ENCODE assay signal across 12 cellular contexts in genomic region chr4:152957437-152958185, GRCh38. TPM values are rescaled to one million over a fixed set of nuclear protein-coding genes. Genes with fewer than 3 reads are reported as not detected.
DNase-seq lines count a peak whose midpoint lies in the region; ATAC-seq and TF ChIP-seq lines count a peak whose summit lies in the region.
"Had no signal": no experiment of that assay in that cellular context is flagged by ENCODE, and none has a peak within 500 bp of the region (broad histone marks: within the 10 kb centered on the region; RNA-seq: fewer than 3 reads in every experiment).

No MANE protein-coding gene starts in this region.

- no peak overlapping the region for H3K27ac Mint-ChIP-seq in activated naive CD4-positive, alpha-beta T cell treated with anti-CD3 and anti-CD28 coated beads, Interleukin-2, amount 50 U/mL, for 72 hours
- H3K27ac Mint-ChIP-seq: IgD-negative memory B cell had no signal

- intact Hi-C loops in sciatic nerve (cut with DNase I): no loop called here

- TF ChIP-seq CTCF in choroid plexus epithelial cell (conservative IDR thresholded peaks at IDR 0.05; ENCODE audit: low read depth, low read length): peak; percentile 47

- no peaks in the 10 kb centered on the region for H3K36me3 Mint-ChIP-seq in activated naive CD4-positive, alpha-beta T cell treated with anti-CD3 and anti-CD28 coated beads, Interleukin-2, amount 50 U/mL, for 72 hours

- DNase-seq in HT1080 (ENCODE audit: low read depth): peak; percentile 27
- peak; percentile 57 for DNase-seq in choroid plexus epithelial cell (ENCODE audit: low read depth)
- peak; percentile 73 for DNase-seq in left lobe of liver (ENCODE audit: low spot score)
- no peak for DNase-seq in sciatic nerve (ENCODE audit: low spot score)
- DNase-seq in Ammon's horn (ENCODE audit: low spot score): no peak
- DNase-seq in NCI-H1694 treated with DMSO at 0.1 percent for 48 hours (lab: John Stamatoyannopoulos, UW): no peak
- no peak for DNase-seq in activated naive CD4-positive, alpha-beta T cell treated with anti-CD3 and anti-CD28 coated beads, Interleukin-2, amount 50 U/mL, for 72 hours (ENCODE audit: low spot score in 2 of 2)
- DNase-seq: activated CD8-positive, alpha-beta memory T cell treated with anti-CD3 and anti-CD28 coated beads, Interleukin-2, amount 50 U/mL, for 4 hours; NCI-H446 had no signal

- peak overlapping the region; percentile 1 for H3K4me3 ChIP-seq in choroid plexus epithelial cell (ENCODE audit: low read depth, low read length)
- H3K4me3 ChIP-seq: tibial artery had no signal

- H3K9me3 Mint-ChIP-seq in activated naive CD4-positive, alpha-beta T cell treated with anti-CD3 and anti-CD28 coated beads, Interleukin-2, amount 50 U/mL, for 72 hours: no peaks in the 10 kb centered on the region
- H3K9me3 Mint-ChIP-seq: IgD-negative memory B cell had no signal

- peak; percentile 99 for ATAC-seq in left lobe of liver
- ATAC-seq in sciatic nerve: peak; percentile 73
- ATAC-seq in activated naive CD4-positive, alpha-beta T cell treated with anti-CD3 and anti-CD28 coated beads, Interleukin-2, amount 50 U/mL, for 72 hours: no peak
- no peak for ATAC-seq in HG02981 (IDR thresholded peaks at IDR 0.05; ENCODE audit: unreplicated experiment)

RNA-seq across cellular contexts. Expression of gene FHDC1, which starts 21.5 kb away (rescaled TPM):
- total RNA-seq in HT1080 (2014; rRNA removed; shearing (Covaris generic)): 0.03 and 0.23 TPM in 2 replicates
- 0.23 and 0.45 TPM in 2 replicates for polyA plus RNA-seq in HT1080 (2015; cell fraction: cytosol; rRNA removed)
- 1.5 and 1.6 TPM in 2 replicates for polyA plus RNA-seq in HT1080 (2015; cell fraction: nucleus; rRNA removed)
- total RNA-seq in left lobe of liver: 0.28 TPM
- 3.9 TPM for total RNA-seq in sciatic nerve
- total RNA-seq in activated naive CD4-positive, alpha-beta T cell treated with anti-CD3 and anti-CD28 coated beads, Interleukin-2, amount 50 U/mL, for 72 hours: under 1 TPM; 0.14 to 0.16 TPM

Comparison
In these comparisons a context has a peak if more than half of its experiments do, and no peak if none do; other contexts are left out.
1. DNase-seq: peak in HT1080 (single experiment), choroid plexus epithelial cell (single experiment) and left lobe of liver (single experiment); none in sciatic nerve (single experiment), Ammon's horn (single experiment), NCI-H1694 treated with DMSO at 0.1 percent for 48 hours (single experiment) and activated naive CD4-positive, alpha-beta T cell treated with anti-CD3 and anti-CD28 coated beads, Interleukin-2, amount 50 U/mL, for 72 hours (0 of 2).
2. ATAC-seq: peak in left lobe of liver (single experiment) and sciatic nerve (single experiment); none in activated naive CD4-positive, alpha-beta T cell treated with anti-CD3 and anti-CD28 coated beads, Interleukin-2, amount 50 U/mL, for 72 hours (0 of 2) and HG02981 (single experiment).